1 cellular context compared by ENCODE assay signal in genomic region chr12:93134893-93135285, GRCh38.
TF ChIP-seq lines count a peak whose summit lies in the region.

No MANE protein-coding gene starts in this region.

TF ChIP-seq in HepG2, 621 proteins besides CTCF, POLR2A, EP300 and RAD21 (continued from another document):
- no peak for TF ChIP-seq TRIM24 (CRISPR knock-in tag; IDR thresholded peaks at IDR 0.05)
- peak; percentile 51; the same call in 1 of the 2 replicates for TF ChIP-seq MXD4 (CRISPR knock-in tag; IDR thresholded peaks at IDR 0.05)
- TF ChIP-seq NFYC (CRISPR knock-in tag; IDR thresholded peaks at IDR 0.05), result no peak
- TF ChIP-seq ZNF335 (CRISPR knock-in tag; IDR thresholded peaks at IDR 0.05), result no peak
- TF ChIP-seq, protein P1, sequence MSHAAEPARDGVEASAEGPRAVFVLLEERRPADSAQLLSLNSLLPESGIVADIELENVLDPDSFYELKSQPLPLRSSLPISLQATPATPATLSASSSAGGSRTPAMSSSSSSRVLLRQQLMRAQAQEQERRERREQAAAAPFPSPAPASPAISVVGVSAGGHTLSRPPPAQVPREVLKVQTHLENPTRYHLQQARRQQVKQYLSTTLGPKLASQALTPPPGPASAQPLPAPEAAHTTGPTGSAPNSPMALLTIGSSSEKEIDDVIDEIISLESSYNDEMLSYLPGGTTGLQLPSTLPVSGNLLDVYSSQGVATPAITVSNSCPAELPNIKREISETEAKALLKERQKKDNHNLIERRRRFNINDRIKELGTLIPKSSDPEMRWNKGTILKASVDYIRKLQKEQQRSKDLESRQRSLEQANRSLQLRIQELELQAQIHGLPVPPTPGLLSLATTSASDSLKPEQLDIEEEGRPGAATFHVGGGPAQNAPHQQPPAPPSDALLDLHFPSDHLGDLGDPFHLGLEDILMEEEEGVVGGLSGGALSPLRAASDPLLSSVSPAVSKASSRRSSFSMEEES (CRISPR knock-in tag; IDR thresholded peaks at IDR 0.05), result no peak
- no peak; the same call in 1 of the 2 replicates for TF ChIP-seq KLF11 (CRISPR knock-in tag; IDR thresholded peaks at IDR 0.05)
- TF ChIP-seq NPAS2 (CRISPR knock-in tag; IDR thresholded peaks at IDR 0.05; ENCODE audit: borderline replicate concordance), result no peak
- TF ChIP-seq ZNF12 (CRISPR knock-in tag; IDR thresholded peaks at IDR 0.05), result no peak
- peak; percentile 35; the same call in 1 of the 2 replicates for TF ChIP-seq ZNF143 (CRISPR knock-in tag; IDR thresholded peaks at IDR 0.05)
- TF ChIP-seq, protein P2, sequence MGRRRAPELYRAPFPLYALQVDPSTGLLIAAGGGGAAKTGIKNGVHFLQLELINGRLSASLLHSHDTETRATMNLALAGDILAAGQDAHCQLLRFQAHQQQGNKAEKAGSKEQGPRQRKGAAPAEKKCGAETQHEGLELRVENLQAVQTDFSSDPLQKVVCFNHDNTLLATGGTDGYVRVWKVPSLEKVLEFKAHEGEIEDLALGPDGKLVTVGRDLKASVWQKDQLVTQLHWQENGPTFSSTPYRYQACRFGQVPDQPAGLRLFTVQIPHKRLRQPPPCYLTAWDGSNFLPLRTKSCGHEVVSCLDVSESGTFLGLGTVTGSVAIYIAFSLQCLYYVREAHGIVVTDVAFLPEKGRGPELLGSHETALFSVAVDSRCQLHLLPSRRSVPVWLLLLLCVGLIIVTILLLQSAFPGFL (CRISPR knock-in tag; IDR thresholded peaks at IDR 0.05), result no peak
- no peak for TF ChIP-seq ZNF180 (CRISPR knock-in tag; IDR thresholded peaks at IDR 0.05; ENCODE audit: borderline replicate concordance, low read depth)
- no peak for TF ChIP-seq ZNF563 (CRISPR knock-in tag; IDR thresholded peaks at IDR 0.05)
- TF ChIP-seq, protein P3, sequence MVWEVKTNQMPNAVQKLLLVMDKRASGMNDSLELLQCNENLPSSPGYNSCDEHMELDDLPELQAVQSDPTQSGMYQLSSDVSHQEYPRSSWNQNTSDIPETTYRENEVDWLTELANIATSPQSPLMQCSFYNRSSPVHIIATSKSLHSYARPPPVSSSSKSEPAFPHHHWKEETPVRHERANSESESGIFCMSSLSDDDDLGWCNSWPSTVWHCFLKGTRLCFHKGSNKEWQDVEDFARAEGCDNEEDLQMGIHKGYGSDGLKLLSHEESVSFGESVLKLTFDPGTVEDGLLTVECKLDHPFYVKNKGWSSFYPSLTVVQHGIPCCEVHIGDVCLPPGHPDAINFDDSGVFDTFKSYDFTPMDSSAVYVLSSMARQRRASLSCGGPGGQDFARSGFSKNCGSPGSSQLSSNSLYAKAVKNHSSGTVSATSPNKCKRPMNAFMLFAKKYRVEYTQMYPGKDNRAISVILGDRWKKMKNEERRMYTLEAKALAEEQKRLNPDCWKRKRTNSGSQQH (CRISPR knock-in tag; IDR thresholded peaks at IDR 0.05; ENCODE audit: low read depth), result no peak
- TF ChIP-seq NCOA2 (CRISPR knock-in tag; IDR thresholded peaks at IDR 0.05), result peak; percentile 75; the same call in 1 of the 2 replicates
- TF ChIP-seq ZNF251 (CRISPR knock-in tag; IDR thresholded peaks at IDR 0.05), result no peak
- TF ChIP-seq FOXM1 (CRISPR knock-in tag; IDR thresholded peaks at IDR 0.05), result no peak
- no peak for TF ChIP-seq ZNF17 (CRISPR knock-in tag; IDR thresholded peaks at IDR 0.05)
- TF ChIP-seq NONO (IDR thresholded peaks at IDR 0.05), result no peak
- TF ChIP-seq NONO (CRISPR knock-in tag; conservative IDR thresholded peaks at IDR 0.05), result 0 out of 2 replicates have a peak, but pooled peaks have one; percentile 25
